ENCODE assay signal across 1 cellular context in genomic region chr1:179883040-179883501, GRCh38.
TF ChIP-seq lines count a peak whose summit lies in the region.

No MANE protein-coding gene starts in this region.

TF ChIP-seq in K562, 482 proteins besides CTCF, POLR2A, EP300 and RAD21 (continued from another document and continues in another):
- TF ChIP-seq RERE (CRISPR knock-in tag; IDR thresholded peaks at IDR 0.05; ENCODE audit: borderline replicate concordance) (0 out of 2 replicates have a peak, but pooled peaks have one; percentile 68), ARID4B (CRISPR knock-in tag; IDR thresholded peaks at IDR 0.05) (peak; percentile 21; the same call in 1 of the 2 replicates), JUN (IDR thresholded peaks at IDR 0.05; ENCODE audit: borderline replicate concordance, low read depth, low read length) (0 out of 2 replicates have a peak, but pooled peaks have one; percentile 3), JUN (CRISPR knock-in tag; IDR thresholded peaks at IDR 0.05; ENCODE audit: borderline replicate concordance) (0 out of 2 replicates have a peak, but pooled peaks have one; percentile 10), CBFB (CRISPR knock-in tag; IDR thresholded peaks at IDR 0.05) (peak; percentile 70), HES1 (IDR thresholded peaks at IDR 0.05; ENCODE audit: low read depth) (no peak), NR2C1 (IDR thresholded peaks at IDR 0.05) (no peak), NR2C1 (tag; IDR thresholded peaks at IDR 0.05) (no peak), SPI1 (IDR thresholded peaks at IDR 0.05; ENCODE audit: borderline replicate concordance, low read depth, low read length) (0 out of 2 replicates have a peak, but pooled peaks have one; percentile 6), DNMT1 (IDR thresholded peaks at IDR 0.05) (no peak), PKNOX1 (IDR thresholded peaks at IDR 0.05) (peak; percentile 26), RBM39 (optimal IDR thresholded peaks at IDR 0.05; ENCODE audit: low read depth, low read length) (peak; percentile 71), HDGF (IDR thresholded peaks at IDR 0.05) (no peak), HNRNPL (IDR thresholded peaks at IDR 0.05; ENCODE audit: low read depth, low read length) (peak; percentile 93), FOXK1 (CRISPR knock-in tag; IDR thresholded peaks at IDR 0.05; ENCODE audit: borderline replicate concordance) (no peak), PTTG1 (tag; IDR thresholded peaks at IDR 0.05; ENCODE audit: low read depth) (no peak), GATA2 (CRISPR knock-in tag; IDR thresholded peaks at IDR 0.05) (0 out of 2 replicates have a peak, but pooled peaks have one; percentile 6), HOMEZ (CRISPR knock-in tag; IDR thresholded peaks at IDR 0.05) (no peak), ZNF263 (CRISPR knock-in tag; IDR thresholded peaks at IDR 0.05; ENCODE audit: borderline replicate concordance) (no peak), ZNF12 (CRISPR knock-in tag; IDR thresholded peaks at IDR 0.05) (0 out of 2 replicates have a peak, but pooled peaks have one; percentile 63), ZNF518B (CRISPR knock-in tag; IDR thresholded peaks at IDR 0.05) (no peak), FOXP1 (CRISPR knock-in tag; IDR thresholded peaks at IDR 0.05) (peak; percentile 61), ZC3H4 (CRISPR knock-in tag; IDR thresholded peaks at IDR 0.05; ENCODE audit: borderline replicate concordance) (peak; percentile 62; the same call in 1 of the 2 replicates), SIN3A (IDR thresholded peaks at IDR 0.05; ENCODE audit: borderline replicate concordance in 2 of 2, control insufficient read depth in 1 of 2, low read depth in 2 of 2, low read length in 2 of 2) (0 out of 4 replicates have a peak, but pooled peaks of 1 of the 2 experiments have one; percentile 20), ZNF280B (CRISPR knock-in tag; IDR thresholded peaks at IDR 0.05) (no peak), HDAC2 (IDR thresholded peaks at IDR 0.05) (0 out of 2 replicates have a peak, but pooled peaks have one; percentile 4), UBTF (IDR thresholded peaks at IDR 0.05; ENCODE audit: borderline replicate concordance in 1 of 2, low read depth in 2 of 2, low read length in 2 of 2) (0 out of 4 replicates have a peak, but pooled peaks of 1 of the 2 experiments have one; percentile 12), ZBTB9 (CRISPR knock-in tag; IDR thresholded peaks at IDR 0.05) (0 out of 2 replicates have a peak, but pooled peaks have one; percentile 6), SMAD1 (IDR thresholded peaks at IDR 0.05; ENCODE audit: low read depth, low read length, partially characterized antibody) (no peak)
